12 cellular contexts compared by ENCODE assay signal in the genomic region with DNA sequence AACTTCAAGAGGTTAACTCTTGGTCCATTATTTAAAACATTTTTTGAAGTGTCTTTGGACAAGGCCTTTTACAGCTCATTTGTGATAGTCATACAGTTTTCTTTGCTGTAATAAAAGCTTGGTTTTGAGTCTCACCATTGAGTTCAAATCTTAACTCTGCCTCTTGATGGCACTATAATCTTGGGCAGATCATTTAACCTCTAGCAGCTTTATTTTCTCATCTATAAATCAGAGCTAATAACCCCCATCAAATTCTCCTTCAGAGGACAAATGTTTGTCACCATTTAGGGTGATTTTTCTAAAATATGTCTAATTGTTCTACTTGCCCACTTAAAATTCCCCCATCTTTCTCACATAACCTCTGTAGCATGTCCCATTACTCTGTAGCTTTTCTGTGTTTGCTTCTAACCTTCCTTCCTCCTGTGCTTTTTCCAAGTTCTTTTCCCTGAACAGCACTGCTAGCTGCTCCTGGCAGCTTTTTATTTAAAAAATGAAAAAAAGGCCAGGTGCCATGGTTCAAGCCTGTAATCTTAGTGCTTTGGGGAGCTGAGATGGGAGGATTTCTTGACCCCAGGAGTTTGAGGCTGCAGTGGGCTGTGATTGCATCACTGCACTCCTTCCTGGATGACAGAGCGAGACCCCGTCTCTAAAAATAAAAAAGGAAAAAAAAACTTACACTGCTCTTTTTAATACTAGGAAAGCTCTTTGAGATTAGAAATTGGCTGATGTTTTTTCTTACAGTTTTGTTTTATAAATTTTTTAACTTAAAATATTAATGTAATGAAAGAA. TPM values are rescaled to one million over a fixed set of nuclear protein-coding genes. Genes with fewer than 3 reads are reported as not detected.
DNase-seq lines count a peak whose midpoint lies in the region; ATAC-seq and TF ChIP-seq lines count a peak whose summit lies in the region.
"Had no signal": no experiment of that assay in that cellular context is flagged by ENCODE, and none has a peak within 500 bp of the region (broad histone marks: within the 10 kb centered on the region; RNA-seq: fewer than 3 reads in every experiment).

No MANE protein-coding gene starts in this region.

- no peaks in the 10 kb centered on the region for H3K4me1 ChIP-seq in RWPE2 (ENCODE audit: insufficient read depth, poor library complexity, severe bottlenecking)

- H3K4me3 ChIP-seq in RWPE2 (ENCODE audit: severe bottlenecking): no peak overlapping the region

- H3K27ac ChIP-seq in RWPE2 (ENCODE audit: poor library complexity, severe bottlenecking): no peak overlapping the region
- H3K27ac ChIP-seq in caudate nucleus (ENCODE audit: low read depth, low read length): no peak overlapping the region

- H3K27me3 ChIP-seq in RWPE2 (ENCODE audit: insufficient read depth, poor library complexity, severe bottlenecking): no peaks in the 10 kb centered on the region

- peaks cover 2% of the 10 kb centered on the region for H3K9me3 ChIP-seq in RWPE2 (ENCODE audit: severe bottlenecking)

- intact Hi-C loops in left ventricle myocardium superior (cut with micrococcal nuclease): no loop called here

- H3K36me3 ChIP-seq in RWPE2 (ENCODE audit: low read depth): no peaks in the 10 kb centered on the region

- peak; percentile 41 for DNase-seq in AG08395 (ENCODE audit: low spot score)
- no peak for DNase-seq in RWPE2 (ENCODE audit: low spot score)
- DNase-seq in left ventricle myocardium superior: no peak
- DNase-seq in NCI-H2029 (lab: John Stamatoyannopoulos, UW): no peak
- no peak for DNase-seq in NCI-H187 treated with DMSO at 0.1 percent for 48 hours (lab: John Stamatoyannopoulos, UW)
- no peak for DNase-seq in caudate nucleus (lab: John Stamatoyannopoulos, UW)
- DNase-seq: activated CD8-positive, alpha-beta memory T cell treated with anti-CD3 and anti-CD28 coated beads, Interleukin-2, amount 10 ng/mL, durations not matched to agents 7 days and 5 days; DMS79 treated with DMSO at 0.1 percent for 48 hours; NCI-H1092; SHP77 treated with DMSO at 0.1 percent for 48 hours had no signal

- ATAC-seq in RWPE2 (ENCODE audit: low read depth) (no peak), left ventricle myocardium superior (peak; percentile 36), HG03571 (IDR thresholded peaks at IDR 0.05; ENCODE audit: unreplicated experiment) (no peak)
- ATAC-seq: activated CD8-positive, alpha-beta memory T cell treated with anti-CD3 and anti-CD28 coated beads, Interleukin-2, amount 10 ng/mL, durations not matched to agents 7 days and 5 days had no signal

- peak; percentile 17; the same call in 1 of the 2 replicates for TF ChIP-seq CTCF in GM12874 (IDR thresholded peaks at IDR 0.05; ENCODE audit: insufficient read depth, low read depth, low read length)
- peak; percentile 39 for TF ChIP-seq CTCF in RWPE2 (IDR thresholded peaks at IDR 0.05; ENCODE audit: poor library complexity, severe bottlenecking)

RNA-seq across cellular contexts. Expression of gene UBE2E1, which starts 28.5 kb away (rescaled TPM):
- total RNA-seq in left ventricle myocardium superior: 66.0 TPM
